Comparison of ENCODE assay signal across 26 cellular contexts in genomic region chr6:113220832-113221231, GRCh38.
"Had no signal": no experiment of that assay in that cellular context is flagged by ENCODE, and none has a peak within 500 bp of the region (broad histone marks: within the 10 kb centered on the region; RNA-seq: fewer than 3 reads in every experiment).

No MANE protein-coding gene starts in this region.

- H3K9me3 ChIP-seq: stomach, suprapubic skin, testis, thoracic aorta, thyroid gland, tibial artery, tibial nerve, transverse colon, upper lobe of left lung, upper lobe of right lung, uterus, vagina had no signal

- H3K27ac ChIP-seq: stomach, suprapubic skin, testis, thoracic aorta, thyroid gland, tibial artery, tibial nerve, transverse colon, upper lobe of left lung, upper lobe of right lung, uterus, vagina had no signal

- H3K4me3 ChIP-seq: stomach, suprapubic skin, testis, thoracic aorta, thyroid gland, tibial artery, tibial nerve, transverse colon, upper lobe of left lung, upper lobe of right lung, uterus, vagina had no signal

- H3K36me3 ChIP-seq: stomach, suprapubic skin, thoracic aorta, thyroid gland, tibial artery, tibial nerve, transverse colon, upper lobe of left lung, upper lobe of right lung, uterus, vagina had no signal

- ATAC-seq: stimulated activated effector memory CD8-positive, alpha-beta T cell treated with anti-CD3 and anti-CD28 coated beads, Interleukin-12 subunit alpha, Interleukin-12 subunit beta, amount 100 ng/mL, for 72 hours; stimulated activated memory B cell treated with anti-CD40 and anti-IgM and Interleukin-4, amounts not matched to agents 10 μg/mL and 1 μg/mL and 100 μg/mL, for 72 hours; stimulated activated naive B cell treated with anti-CD40 and anti-IgM and Interleukin-4, amounts not matched to agents 10 μg/mL and 1 μg/mL and 100 μg/mL, for 72 hours; stimulated activated naive CD8-positive, alpha-beta T cell treated with anti-CD3 and anti-CD28 coated beads, Interleukin-15, amount 100 ng/mL, for 72 hours; stimulated activated naive CD8-positive, alpha-beta T cell treated with anti-CD3 and anti-CD28 coated beads, Interleukin-15, Interleukin-2, amounts not matched to agents 100 U/mL and 50 U/mL, for 24 hours; upper lobe of right lung had no signal

- DNase-seq: stimulated activated CD4-positive, alpha-beta T cell treated with anti-CD3 and anti-CD28 coated beads, Interleukin-2, amount 100 ng/mL, for 48 hours; stimulated activated CD4-positive, alpha-beta T cell treated with anti-CD3 and anti-CD28 coated beads, Interleukin-4, amount 100 ng/mL, for 1 hour; stimulated activated CD4-positive, alpha-beta T cell treated with anti-CD3 and anti-CD28 coated beads, Interleukin-4, amount 100 ng/mL, for 24 hours; stimulated activated CD4-positive, alpha-beta T cell treated with anti-CD3 and anti-CD28 coated beads, Interleukin-4, amount 100 ng/mL, for 4 hours; stimulated activated CD8-positive, alpha-beta memory T cell treated with anti-CD3 and anti-CD28 coated beads, Interleukin-4, amount 100 ng/mL, for 48 hours; stimulated activated naive B cell treated with anti-CD40 and anti-IgM and Interleukin-4, amounts not matched to agents 10 μg/mL and 1 μg/mL and 100 μg/mL, for 72 hours; stimulated activated naive CD4-positive, alpha-beta T cell; stimulated activated naive CD4-positive, alpha-beta T cell treated with Interleukin-2 at 50 U/mL for 16 hours; stimulated activated naive CD8-positive, alpha-beta T cell treated with anti-CD3 and anti-CD28 coated beads, Interleukin-15, amount 100 ng/mL, for 72 hours; stimulated activated naive CD8-positive, alpha-beta T cell treated with anti-CD3 and anti-CD28 coated beads, Interleukin-15, Interleukin-2, amounts not matched to agents 100 U/mL and 50 U/mL, for 24 hours; stomach; substantia nigra; testis; thyroid gland; tibial artery; transverse colon; trophoblast cell; upper lobe of left lung; upper lobe of right lung; uterus had no signal

- H3K4me1 ChIP-seq: stomach, suprapubic skin, testis, thyroid gland, tibial artery, tibial nerve, transverse colon, upper lobe of left lung, upper lobe of right lung, uterus, vagina had no signal

- H3K27me3 ChIP-seq: stomach, suprapubic skin, testis, thyroid gland, tibial artery, tibial nerve, transverse colon, upper lobe of left lung, upper lobe of right lung, uterus, vagina had no signal
